Comparison of ENCODE assay signal across 10 cellular contexts in genomic region chr20:19993937-19994667, GRCh38. TPM values are rescaled to one million over a fixed set of nuclear protein-coding genes. Genes with fewer than 3 reads are reported as not detected.
A peak's percentile ranks its signal among the peaks of the same experiment; 100 is the strongest.
DNase-seq lines count a peak whose midpoint lies in the region; ATAC-seq and TF ChIP-seq lines count a peak whose summit lies in the region.
"Had no signal": no experiment of that assay in that cellular context is flagged by ENCODE, and none has a peak within 500 bp of the region (broad histone marks: within the 10 kb centered on the region; RNA-seq: fewer than 3 reads in every experiment).

No MANE protein-coding gene starts in this region.

- H3K36me3 Mint-ChIP-seq in H9 (ENCODE audit: insufficient read depth in 1 of 3, low read depth in 3 of 3) = no peaks in the 10 kb centered on the region
- H3K36me3 Mint-ChIP-seq in activated CD8-positive, alpha-beta T cell treated with anti-CD3 and anti-CD28 coated beads, Interleukin-2, amount 10 ng/mL, durations not matched to agents 7 days and 5 days (ENCODE audit: low read depth) = no peaks in the 10 kb centered on the region

- H3K4ac ChIP-seq in H9 (ENCODE audit: low read depth, low read length) = no peak overlapping the region

- H2BK5ac ChIP-seq in H9 (ENCODE audit: insufficient read length, low read length) = no peak overlapping the region

- H4K91ac ChIP-seq in H9 (ENCODE audit: insufficient read length, low read depth, low read length) = no peak overlapping the region

- POLR2A ChIA-PET in activated CD8-positive, alpha-beta T cell treated with anti-CD3 and anti-CD28 coated beads, Interleukin-2, amount 10 ng/mL, durations not matched to agents 7 days and 5 days (lab: Charles Lee) = no interaction called here

- no peaks in the 10 kb centered on the region for H4K20me1 ChIP-seq in H9 (ENCODE audit: control insufficient read depth, insufficient read depth, insufficient read length)

- peak overlapping the region in 1 of 3 experiments; percentile 49; a peak in 2 of 7 replicates for H3K27ac Mint-ChIP-seq in H9
- H3K27ac Mint-ChIP-seq in activated CD8-positive, alpha-beta T cell treated with anti-CD3 and anti-CD28 coated beads, Interleukin-2, amount 10 ng/mL, durations not matched to agents 7 days and 5 days = no peak overlapping the region
- H3K27ac Mint-ChIP-seq: T-helper 1 cell treated with Interleukin-12 subunit alpha and Interleukin-12 subunit beta and Interleukin-4 antibody, amounts not matched to agents 30 μg/mL and 1 μg/mL, for 36 hours had no signal

- no peak overlapping the region for H3K18ac ChIP-seq in H9 (ENCODE audit: insufficient read length, low read depth, low read length)

- H3K27me3 Mint-ChIP-seq in H9 (ENCODE audit: low read depth) = no peaks in the 10 kb centered on the region
- H3K27me3 Mint-ChIP-seq in activated CD8-positive, alpha-beta T cell treated with anti-CD3 and anti-CD28 coated beads, Interleukin-2, amount 10 ng/mL, durations not matched to agents 7 days and 5 days (ENCODE audit: low read depth) = peaks cover 4% of the 10 kb centered on the region

- intact Hi-C loops in left cardiac atrium (cut with DNase I) (loop anchor here (2.0 to 10.0 kb wide), 2 partner anchors 209 to 299 kb away; no protein-coding TSS in a partner anchor), spleen (cut with DNase I; ENCODE audit: low total_unique reads) (loop anchor here (10.0 kb wide), 2 partner anchors 89 to 299 kb away; no protein-coding TSS in a partner anchor)

- no peak overlapping the region for H2AFZ ChIP-seq in H9 (ENCODE audit: low read length)

- H3K4me1 ChIP-seq in H9 (ENCODE audit: insufficient read depth, low read length) = peaks cover 4% of the 10 kb centered on the region; the same call in 1 of the 2 replicates
- H3K4me1 ChIP-seq in spleen = peaks cover 14 to 84% (median 42%) of the 10 kb centered on the region in 6 donors

- H2AK5ac ChIP-seq in H9 (ENCODE audit: insufficient read length, low read length) = no peak overlapping the region

- H3K27ac ChIP-seq in H9 (ENCODE audit: insufficient read length, low read depth, low read length) (no peak overlapping the region), spleen (peak overlapping the region in 7 of 8 donors; percentile 29 to 69 (median 58))

- no peaks in the 10 kb centered on the region for H3K79me1 ChIP-seq in H9 (ENCODE audit: insufficient read depth, low read depth, low read length, poor library complexity, severe bottlenecking)

- H2BK15ac ChIP-seq in H9 (ENCODE audit: low read depth, low read length) = no peak overlapping the region

- no CpG with 5 or more reads among the region's 13 CpGs for WGBS in H9 (ENCODE audit: extremely low coverage, insufficient read length, low lambda C conversion rate)
- 61 to 78% (median 77%) methylated on average over 13 of the region's 13 CpGs for WGBS in spleen, 5 donors

- CTCF ChIA-PET in activated CD8-positive, alpha-beta T cell treated with anti-CD3 and anti-CD28 coated beads, Interleukin-2, amount 10 ng/mL, durations not matched to agents 7 days and 5 days (lab: Charles Lee) = interaction anchor here (0.9 to 1.6 kb wide), 4 partner anchors 21 to 209 kb away, joined by 3 to 4 read pairs (median 4); partner anchors contain the start of gene NAA20

- no peak overlapping the region for H3K4me3 ChIP-seq in spleen

- no peak overlapping the region for H2BK120ac ChIP-seq in H9 (ENCODE audit: low read depth, low read length, poor library complexity, severe bottlenecking)

- H3K4me3 Mint-ChIP-seq in H9 = no peak overlapping the region
- H3K4me3 Mint-ChIP-seq in activated CD8-positive, alpha-beta T cell treated with anti-CD3 and anti-CD28 coated beads, Interleukin-2, amount 10 ng/mL, durations not matched to agents 7 days and 5 days = no peak overlapping the region
- H3K4me3 Mint-ChIP-seq: T-helper 1 cell treated with Interleukin-12 subunit alpha and Interleukin-12 subunit beta and Interleukin-4 antibody, amounts not matched to agents 30 μg/mL and 1 μg/mL, for 36 hours had no signal

- H3K14ac ChIP-seq in H9 (ENCODE audit: insufficient read depth, low read length) = 0 out of 2 replicates have a peak overlapping the region, but pooled peaks have one; percentile 42

- H3T11ph ChIP-seq in H9 (ENCODE audit: low read length) = no peak overlapping the region

- no peaks in the 10 kb centered on the region for H3K9me3 Mint-ChIP-seq in H9
- no peaks in the 10 kb centered on the region for H3K9me3 Mint-ChIP-seq in activated CD8-positive, alpha-beta T cell treated with anti-CD3 and anti-CD28 coated beads, Interleukin-2, amount 10 ng/mL, durations not matched to agents 7 days and 5 days (ENCODE audit: insufficient read depth)
- H3K9me3 Mint-ChIP-seq: T-helper 1 cell treated with Interleukin-12 subunit alpha and Interleukin-12 subunit beta and Interleukin-4 antibody, amounts not matched to agents 30 μg/mL and 1 μg/mL, for 36 hours had no signal

- no peak overlapping the region for H2BK20ac ChIP-seq in H9 (ENCODE audit: low read depth, low read length, poor library complexity, severe bottlenecking)

- H3K27me3 ChIP-seq in H9 (ENCODE audit: insufficient read depth, low read length) (no peaks in the 10 kb centered on the region), spleen (replicated peaks in 1 of 7) (no peaks in the 10 kb centered on the region)

- no peak for TF ChIP-seq POLR2A in spleen (IDR thresholded peaks at IDR 0.05)

- H3K36me3 ChIP-seq in spleen = peaks cover 0 to 72% (median 13%) of the 10 kb centered on the region in 6 donors

- H2BK12ac ChIP-seq in H9 (ENCODE audit: insufficient read length, low read depth, low read length) = no peak overlapping the region

- H3K9me3 ChIP-seq in H9 (ENCODE audit: control insufficient read depth, low read depth, low read length) (no peaks in the 10 kb centered on the region), spleen (no peaks in the 10 kb centered on the region)

- H4K5ac ChIP-seq in H9 (ENCODE audit: insufficient read length, low read depth, low read length) = no peak overlapping the region

- H3K9ac ChIP-seq in H9 (ENCODE audit: extremely low read depth, insufficient read length, low read length) = no peak overlapping the region

- no peaks in the 10 kb centered on the region for H3K79me2 ChIP-seq in H9 (ENCODE audit: insufficient read depth, low read length)

- H3K23me2 ChIP-seq in H9 (ENCODE audit: insufficient read length, low read depth, low read length, poor library complexity, severe bottlenecking) = no peaks in the 10 kb centered on the region

- ATAC-seq in left cardiac atrium (peak; percentile 48 to 73), GM21528 (IDR thresholded peaks at IDR 0.05; ENCODE audit: low FRiP score, unreplicated experiment) (no peak)
- no peak for ATAC-seq in activated CD4-positive, CD25-positive, alpha-beta regulatory T cell treated with anti-CD3 and anti-CD28 coated beads, Interleukin-2, amount 50 U/mL, for 24 hours
- no peak for ATAC-seq in activated CD8-positive, alpha-beta T cell treated with anti-CD3 and anti-CD28 coated beads, Interleukin-2, amount 10 ng/mL, durations not matched to agents 7 days and 5 days

- H3K4me1 Mint-ChIP-seq in H9 = peaks cover 14 to 22% of the 10 kb centered on the region in 2 experiments
- no peaks in the 10 kb centered on the region for H3K4me1 Mint-ChIP-seq in activated CD8-positive, alpha-beta T cell treated with anti-CD3 and anti-CD28 coated beads, Interleukin-2, amount 10 ng/mL, durations not matched to agents 7 days and 5 days (ENCODE audit: low read depth)

- H3K56ac ChIP-seq in H9 (ENCODE audit: insufficient read length, low read depth, low read length) = no peak overlapping the region

- no peak overlapping the region for H4K8ac ChIP-seq in H9 (replicated peaks; ENCODE audit: insufficient read length, low read depth, low read length)

- DNase-seq in H9 (no peak), amniotic epithelial cell (ENCODE audit: low read depth) (peak; percentile 57), left cardiac atrium (no peak), spleen (no peak)
- no peak for DNase-seq in activated effector memory CD4-positive, alpha-beta T cell treated with Interleukin-2 at 50 U/mL for 16 hours
- DNase-seq in activated CD8-positive, alpha-beta T cell treated with anti-CD3 and anti-CD28 coated beads, Interleukin-2, amount 10 ng/mL, durations not matched to agents 7 days and 5 days = no peak
- DNase-seq: effector CD4-positive, alpha-beta T cell had no signal

- no peak for TF ChIP-seq CTCF in H9 (conservative IDR thresholded peaks at IDR 0.05)
- no peak for TF ChIP-seq CTCF in spleen (IDR thresholded peaks at IDR 0.05 in 8 of 11, conservative IDR thresholded peaks at IDR 0.05 in 3 of 11)

- no peak overlapping the region for H3K23ac ChIP-seq in H9 (ENCODE audit: insufficient read length, low read depth, low read length)

- no peak overlapping the region for H3K4me2 ChIP-seq in H9 (ENCODE audit: insufficient read depth, insufficient read length, low read length)

RNA-seq across cellular contexts. Expression of gene NAA20, which starts 23.1 kb away (rescaled TPM):
- total RNA-seq in H9 (2021) (46.4 and 48.1 TPM in 2 replicates), left cardiac atrium (10 to 100 TPM; 49.0 to 63.1 TPM), spleen (10 to 100 TPM; 19.3 to 44.6 (median 30.8) TPM)
- polyA plus RNA-seq in spleen = 10 to 100 TPM; 53.2 to 68.4 (median 61.8) TPM
- 10 to 100 TPM; 55.8 to 59.1 TPM for total RNA-seq in activated CD8-positive, alpha-beta T cell treated with anti-CD3 and anti-CD28 coated beads, Interleukin-2, amount 10 ng/mL, durations not matched to agents 7 days and 5 days

RNA-seq across cellular contexts. Expression of gene CRNKL1, which starts 58.2 kb away (rescaled TPM):
- total RNA-seq in H9 (2021) (26.6 and 30.2 TPM in 2 replicates), left cardiac atrium (10 to 100 TPM; 12.8 to 16.4 TPM), spleen (10 to 100 TPM; 20.9 to 24.7 (median 23.8) TPM)
- 10 to 100 TPM; 14.2 to 21.3 (median 16.7) TPM for polyA plus RNA-seq in spleen
- total RNA-seq in activated CD8-positive, alpha-beta T cell treated with anti-CD3 and anti-CD28 coated beads, Interleukin-2, amount 10 ng/mL, durations not matched to agents 7 days and 5 days = 10 to 100 TPM; 17.4 to 20.8 TPM

RNA-seq across cellular contexts. Expression of gene CFAP61, which starts 58.2 kb away (rescaled TPM):
- 0.44 TPM in 1 of 2 replicates, not detected in the other for total RNA-seq in H9 (2021)
- 1 to 10 TPM; 1.0 TPM for total RNA-seq in left cardiac atrium
- total RNA-seq in spleen = not detected
- under 1 TPM in 2 of 3 donors, not detected in 1; 0.06 to 0.17 TPM for polyA plus RNA-seq in spleen
- total RNA-seq in activated CD8-positive, alpha-beta T cell treated with anti-CD3 and anti-CD28 coated beads, Interleukin-2, amount 10 ng/mL, durations not matched to agents 7 days and 5 days = not detected

Comparison
In these comparisons a context has a peak if more than half of its experiments do, and no peak if none do; other contexts are left out.
1. ATAC-seq: peak in left cardiac atrium (2 of 2); none in activated CD4-positive, CD25-positive, alpha-beta regulatory T cell treated with anti-CD3 and anti-CD28 coated beads, Interleukin-2, amount 50 U/mL, for 24 hours (0 of 2), activated CD8-positive, alpha-beta T cell treated with anti-CD3 and anti-CD28 coated beads, Interleukin-2, amount 10 ng/mL, durations not matched to agents 7 days and 5 days (single experiment) and GM21528 (single experiment).